In the genomic region with DNA sequence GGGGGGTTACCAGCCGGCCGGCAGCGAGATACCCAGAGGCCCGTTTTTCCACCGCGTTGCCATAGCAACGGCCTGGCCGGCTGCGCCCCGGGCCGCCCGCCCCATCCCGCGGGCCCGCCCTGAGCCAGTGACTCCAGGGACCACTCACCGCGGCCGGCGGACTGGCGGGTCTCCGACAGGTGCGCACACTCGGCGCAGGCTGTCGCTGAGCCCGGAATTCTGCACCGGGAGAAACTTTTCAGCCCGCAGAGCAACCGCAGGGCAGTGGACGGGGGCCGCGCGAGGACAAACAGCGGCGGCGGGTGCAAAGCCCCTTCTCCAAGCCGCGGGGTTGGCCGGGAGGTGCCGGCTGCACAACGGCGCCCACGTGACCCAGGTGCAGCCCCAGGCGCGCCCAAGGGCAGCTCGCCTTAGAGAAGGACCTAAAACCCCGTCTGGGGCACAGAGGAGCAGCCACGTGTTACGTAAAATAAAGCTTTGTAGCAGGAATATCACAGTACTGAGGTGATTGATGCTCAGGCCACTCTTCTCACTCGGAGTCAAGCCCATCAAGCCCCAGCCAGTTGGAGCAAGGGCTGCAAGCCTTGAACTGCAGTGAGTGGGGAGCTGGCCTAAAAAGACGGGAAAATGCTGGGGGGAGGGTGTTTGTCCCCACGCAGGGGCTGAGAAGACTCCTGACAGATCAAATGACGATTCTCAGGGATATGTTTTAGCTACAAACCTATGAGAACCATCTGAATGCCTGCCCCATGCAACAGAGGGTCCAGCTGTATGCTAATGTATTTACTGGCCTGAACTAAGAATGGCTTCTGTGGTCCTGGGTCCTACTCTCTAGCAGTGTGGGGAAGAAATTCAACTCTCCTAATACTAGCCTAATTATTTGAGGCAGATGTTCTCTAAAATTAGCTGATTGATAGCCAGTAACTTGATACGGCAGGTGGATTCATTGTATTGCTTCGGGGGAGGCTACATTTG, we compare ENCODE assay signal across 8 cellular contexts. TPM values are rescaled to one million over a fixed set of nuclear protein-coding genes. Genes with fewer than 3 reads are reported as not detected.
DNase-seq lines count a peak whose midpoint lies in the region; ATAC-seq and TF ChIP-seq lines count a peak whose summit lies in the region.

STK33 (minus strand) TSS at position 294 of the 975 bp plus-strand sequence. CDS start 119,323 bp downstream, outside the sequence.

- H3K36me3 ChIP-seq in hepatocyte (replicated peaks; ENCODE audit: insufficient read depth, low read depth): no peaks in the 10 kb centered on the region

- intact Hi-C loops in CD14-positive monocyte (cut with micrococcal nuclease) (no loop called here), sciatic nerve (cut with DNase I) (no loop called here)

- DNase-seq in CD14-positive monocyte (ENCODE audit: low spot score) (no peak), NCI-H446 treated with DMSO at 0.1 percent for 48 hours (lab: John Stamatoyannopoulos, UW) (peak; percentile 26), hepatocyte (ENCODE audit: low spot score) (peak; percentile 76), sciatic nerve (ENCODE audit: low spot score) (peak; percentile 59), SIG-M5 treated with dmso at 0.1 percent for 504 hours (lab: John Stamatoyannopoulos, UW; ENCODE audit: unreplicated experiment) (no peak)
- peak; percentile 18 for DNase-seq in activated naive CD4-positive, alpha-beta T cell treated with anti-CD3 and anti-CD28 coated beads, Interleukin-2, amount 50 U/mL, for 16 hours

- H3K4me2 ChIP-seq in hepatocyte: peak within 1 kb of the TSS; percentile 96

- no peaks in the 10 kb centered on the region for H3K27me3 ChIP-seq in hepatocyte

- 6% methylated on average over 42 of the region's 55 CpGs for WGBS in hepatocyte (ENCODE audit: low lambda C conversion rate, missing lambda C conversion rate)

- H3K9me3 Mint-ChIP-seq in CD14-positive monocyte: peaks cover 0 to 2% (median 0%) of the 10 kb centered on the region in 7 donors

- H3K79me2 ChIP-seq in hepatocyte: no peaks in the 10 kb centered on the region

- peak within 1 kb of the TSS; percentile 91 for H2AFZ ChIP-seq in hepatocyte

- H3K4me3 Mint-ChIP-seq in CD14-positive monocyte: peak within 1 kb of the TSS; percentile 67 to 84

- H4K20me1 ChIP-seq in hepatocyte (ENCODE audit: insufficient read depth, poor library complexity, severe bottlenecking): no peaks in the 10 kb centered on the region

- peak within 1 kb of the TSS; percentile 76 for H3K4me3 ChIP-seq in hepatocyte

- peaks cover 9% of the 10 kb centered on the region for H3K4me1 Mint-ChIP-seq in CD14-positive monocyte

- H3K27me3 Mint-ChIP-seq in CD14-positive monocyte (ENCODE audit: low read depth in 3 of 3): peaks cover 15 to 22% (median 18%) of the 10 kb centered on the region in 3 donors

- H3K36me3 Mint-ChIP-seq in CD14-positive monocyte: no peaks in the 10 kb centered on the region

- H3K4me1 ChIP-seq in hepatocyte (ENCODE audit: insufficient read depth): no peaks in the 10 kb centered on the region

- H3K9me3 ChIP-seq in hepatocyte (ENCODE audit: low read depth): no peaks in the 10 kb centered on the region

- ATAC-seq in GM19035 (IDR thresholded peaks at IDR 0.05; ENCODE audit: unreplicated experiment) (peak; percentile 95), HG03103 (IDR thresholded peaks at IDR 0.05; ENCODE audit: low read depth, unreplicated experiment) (peak; percentile 96), sciatic nerve (peak; percentile 49)

- no peak for TF ChIP-seq CTCF in CD14-positive monocyte (IDR thresholded peaks at IDR 0.05)
- TF ChIP-seq CTCF in hepatocyte (IDR thresholded peaks at IDR 0.05; ENCODE audit: poor library complexity): no peak

- H3K27ac Mint-ChIP-seq in CD14-positive monocyte: peak within 1 kb of the TSS in 1 of 7 donors; percentile 52

- H3K9me2 ChIP-seq in hepatocyte (replicated peaks; ENCODE audit: insufficient read depth): no peaks in the 10 kb centered on the region

- no peak within 1 kb of the TSS for H3K27ac ChIP-seq in hepatocyte

RNA-seq across cellular contexts. Expression of gene STK33, which starts in this region (rescaled TPM):
- polyA plus RNA-seq in CD14-positive monocyte (not detected), hepatocyte (3.0 and 6.5 TPM in 2 replicates)
- total RNA-seq in hepatocyte (9.6 and 12.8 TPM in 2 replicates), sciatic nerve (3.1 TPM)

Comparison
In these comparisons a context has a peak if more than half of its experiments do, and no peak if none do; other contexts are left out.
1. DNase-seq: peak in NCI-H446 treated with DMSO at 0.1 percent for 48 hours (single experiment), activated naive CD4-positive, alpha-beta T cell treated with anti-CD3 and anti-CD28 coated beads, Interleukin-2, amount 50 U/mL, for 16 hours (single experiment), hepatocyte (single experiment) and sciatic nerve (single experiment); none in CD14-positive monocyte (single experiment) and SIG-M5 treated with dmso at 0.1 percent for 504 hours (single experiment).
2. Peak in every context shown above with its lines, with median percentiles within 50 percentile points of each other: ATAC-seq.